ENCODE assay signal across 10 cellular contexts in genomic region chr12:110669193-110669502, GRCh38. TPM values are rescaled to one million over a fixed set of nuclear protein-coding genes. Genes with fewer than 3 reads are reported as not detected.
DNase-seq lines count a peak whose midpoint lies in the region; ATAC-seq and TF ChIP-seq lines count a peak whose summit lies in the region.
"Had no signal": no experiment of that assay in that cellular context is flagged by ENCODE, and none has a peak within 500 bp of the region (broad histone marks: within the 10 kb centered on the region; RNA-seq: fewer than 3 reads in every experiment).

No MANE protein-coding gene starts in this region.

- no peaks in the 10 kb centered on the region for H3K4me1 ChIP-seq in BE2C
- H3K4me1 ChIP-seq: SJSA1 had no signal

- no peak for TF ChIP-seq CTCF in SU-DHL-6 (IDR thresholded peaks at IDR 0.05; ENCODE audit: insufficient read depth, low read length, poor library complexity, severe bottlenecking)
- no peak for TF ChIP-seq CTCF in endothelial cell (IDR thresholded peaks at IDR 0.05; ENCODE audit: unreplicated experiment)
- TF ChIP-seq CTCF in BE2C (IDR thresholded peaks at IDR 0.05; ENCODE audit: low read depth, low read length) = no peak

- peaks cover 13% of the 10 kb centered on the region for H3K36me3 Mint-ChIP-seq in activated naive CD4-positive, alpha-beta T cell treated with anti-CD3 and anti-CD28 coated beads for 36 hours (ENCODE audit: low read depth)
- H3K36me3 Mint-ChIP-seq in stimulated activated effector memory CD8-positive, alpha-beta T cell treated with anti-CD3 and anti-CD28 coated beads, Interleukin-12 subunit alpha, Interleukin-12 subunit beta, amount 100 ng/mL, for 72 hours = no peaks in the 10 kb centered on the region
- peaks cover 15% of the 10 kb centered on the region for H3K36me3 Mint-ChIP-seq in endothelial cell (ENCODE audit: low read depth, unreplicated experiment)

- H3K9me2 ChIP-seq in SU-DHL-6 (replicated peaks; ENCODE audit: insufficient read depth, low read length) = no peaks in the 10 kb centered on the region

- no peaks in the 10 kb centered on the region for H3K36me3 ChIP-seq in SU-DHL-6 (ENCODE audit: low read length)
- no peaks in the 10 kb centered on the region for H3K36me3 ChIP-seq in BE2C
- H3K36me3 ChIP-seq: SJSA1 had no signal

- peaks cover 32% of the 10 kb centered on the region for H3K4me1 Mint-ChIP-seq in activated naive CD4-positive, alpha-beta T cell treated with anti-CD3 and anti-CD28 coated beads for 36 hours (ENCODE audit: low read depth)
- H3K4me1 Mint-ChIP-seq in stimulated activated effector memory CD8-positive, alpha-beta T cell treated with anti-CD3 and anti-CD28 coated beads, Interleukin-12 subunit alpha, Interleukin-12 subunit beta, amount 100 ng/mL, for 72 hours = peaks cover 23% of the 10 kb centered on the region
- no peaks in the 10 kb centered on the region for H3K4me1 Mint-ChIP-seq in endothelial cell (ENCODE audit: unreplicated experiment)

- H3K27me3 Mint-ChIP-seq in activated naive CD4-positive, alpha-beta T cell treated with anti-CD3 and anti-CD28 coated beads for 36 hours (ENCODE audit: low read depth) = no peaks in the 10 kb centered on the region
- H3K27me3 Mint-ChIP-seq in endothelial cell (ENCODE audit: unreplicated experiment) = peaks cover 1% of the 10 kb centered on the region

- peak overlapping the region; percentile 91 for H3K27ac Mint-ChIP-seq in activated naive CD4-positive, alpha-beta T cell treated with anti-CD3 and anti-CD28 coated beads for 36 hours
- peak overlapping the region; percentile 84 for H3K27ac Mint-ChIP-seq in stimulated activated effector memory CD8-positive, alpha-beta T cell treated with anti-CD3 and anti-CD28 coated beads, Interleukin-12 subunit alpha, Interleukin-12 subunit beta, amount 100 ng/mL, for 72 hours
- no peak overlapping the region for H3K27ac Mint-ChIP-seq in endothelial cell (ENCODE audit: unreplicated experiment)

- H2AFZ ChIP-seq in SU-DHL-6 (ENCODE audit: low read depth, low read length, severe bottlenecking) = no peak overlapping the region
- H2AFZ ChIP-seq: hepatocyte had no signal

- H3K9me3 Mint-ChIP-seq in activated naive CD4-positive, alpha-beta T cell treated with anti-CD3 and anti-CD28 coated beads for 36 hours = peaks cover 23% of the 10 kb centered on the region
- H3K9me3 Mint-ChIP-seq in stimulated activated effector memory CD8-positive, alpha-beta T cell treated with anti-CD3 and anti-CD28 coated beads, Interleukin-12 subunit alpha, Interleukin-12 subunit beta, amount 100 ng/mL, for 72 hours = no peaks in the 10 kb centered on the region
- no peaks in the 10 kb centered on the region for H3K9me3 Mint-ChIP-seq in endothelial cell (ENCODE audit: unreplicated experiment)

- peaks cover 66% of the 10 kb centered on the region for H3F3A ChIP-seq in SU-DHL-6 (ENCODE audit: insufficient read depth)

- peak overlapping the region; percentile 67 for H3K9ac ChIP-seq in SU-DHL-6 (ENCODE audit: low read length)

- peak overlapping the region; percentile 95 for H3K27ac ChIP-seq in SU-DHL-6 (ENCODE audit: low read depth, low read length)
- H3K27ac ChIP-seq: hepatocyte, SJSA1 had no signal

- intact Hi-C loops in activated naive CD4-positive, alpha-beta T cell treated with anti-CD3 and anti-CD28 coated beads for 36 hours (cut with micrococcal nuclease) = no loop called here

- H4K20me1 ChIP-seq in SU-DHL-6 (ENCODE audit: low read depth, low read length) = no peaks in the 10 kb centered on the region

- no peak overlapping the region for H3K4me3 Mint-ChIP-seq in activated naive CD4-positive, alpha-beta T cell treated with anti-CD3 and anti-CD28 coated beads for 36 hours
- peak overlapping the region; percentile 23 for H3K4me3 Mint-ChIP-seq in stimulated activated effector memory CD8-positive, alpha-beta T cell treated with anti-CD3 and anti-CD28 coated beads, Interleukin-12 subunit alpha, Interleukin-12 subunit beta, amount 100 ng/mL, for 72 hours
- H3K4me3 Mint-ChIP-seq in endothelial cell (ENCODE audit: unreplicated experiment) = no peak overlapping the region

- H3K4me2 ChIP-seq in SU-DHL-6 (ENCODE audit: low read depth, low read length, poor library complexity, severe bottlenecking) = peak overlapping the region; percentile 72
- H3K4me2 ChIP-seq: hepatocyte had no signal

- DNase-seq in activated naive CD4-positive, alpha-beta T cell treated with anti-CD3 and anti-CD28 coated beads for 36 hours = no peak
- DNase-seq in activated naive CD4-positive, alpha-beta T cell treated with anti-CD3 and anti-CD28 coated beads, Interleukin-2, amount 50 U/mL, for 16 hours = no peak
- DNase-seq in stimulated activated effector memory CD8-positive, alpha-beta T cell treated with anti-CD3 and anti-CD28 coated beads, Interleukin-12 subunit alpha, Interleukin-12 subunit beta, amount 100 ng/mL, for 72 hours (ENCODE audit: low spot score in 2 of 2) = no peak
- DNase-seq in NCI-H128 (lab: John Stamatoyannopoulos, UW; ENCODE audit: unreplicated experiment) (no peak), endothelial cell (ENCODE audit: low spot score) (no peak), BE2C (no peak)

- H3K4me3 ChIP-seq in SU-DHL-6 (ENCODE audit: insufficient read depth, low read length, poor library complexity, severe bottlenecking) (peak overlapping the region; percentile 28), BE2C (ENCODE audit: low read depth, low read length) (no peak overlapping the region)
- H3K4me3 ChIP-seq: hepatocyte, SJSA1 had no signal

- no peaks in the 10 kb centered on the region for H3K27me3 ChIP-seq in SU-DHL-6 (ENCODE audit: low read length)
- H3K27me3 ChIP-seq in BE2C = no peaks in the 10 kb centered on the region
- H3K27me3 ChIP-seq: hepatocyte, SJSA1 had no signal

- peaks cover 3% of the 10 kb centered on the region; the same call in 1 of the 2 replicates for H3K79me2 ChIP-seq in SU-DHL-6 (ENCODE audit: insufficient read depth, low read length)
- H3K79me2 ChIP-seq: hepatocyte had no signal

- ATAC-seq in HG02642 (IDR thresholded peaks at IDR 0.05; ENCODE audit: poor library complexity, unreplicated experiment) = peak; percentile 22
- peak; percentile 34 for ATAC-seq in stimulated activated effector memory CD8-positive, alpha-beta T cell treated with anti-CD3 and anti-CD28 coated beads, Interleukin-12 subunit alpha, Interleukin-12 subunit beta, amount 100 ng/mL, for 72 hours

- no peaks in the 10 kb centered on the region for H3K9me3 ChIP-seq in SU-DHL-6 (ENCODE audit: insufficient read depth, low read length)
- H3K9me3 ChIP-seq in BE2C = no peaks in the 10 kb centered on the region
- H3K9me3 ChIP-seq: SJSA1 had no signal

- CTCF ChIA-PET in activated naive CD4-positive, alpha-beta T cell treated with anti-CD3 and anti-CD28 coated beads for 36 hours (lab: Charles Lee) = interaction anchor here (1.3 kb wide), 1 partner anchor 50 kb away, joined by 3 read pairs; no protein-coding TSS in a partner anchor

RNA-seq across cellular contexts. Expression of gene HVCN1, which starts 19.8 kb away (rescaled TPM):
- total RNA-seq in activated naive CD4-positive, alpha-beta T cell treated with anti-CD3 and anti-CD28 coated beads for 36 hours = 1 to 10 TPM; 2.6 to 3.1 TPM
- 11.9 TPM for total RNA-seq in endothelial cell (ENCODE audit: unreplicated experiment)
- polyA plus RNA-seq in BE2C (2012; ENCODE audit: insufficient read depth, insufficient read length, low read depth) = 3.6 TPM
- total RNA-seq: SJSA1 had no signal

RNA-seq across cellular contexts. Expression of gene TCTN1, which starts 55.2 kb away (rescaled TPM):
- total RNA-seq in activated naive CD4-positive, alpha-beta T cell treated with anti-CD3 and anti-CD28 coated beads for 36 hours = 1 to 10 TPM; 5.2 to 5.8 TPM
- 24.4 TPM for total RNA-seq in endothelial cell (ENCODE audit: unreplicated experiment)
- 17.6 TPM for polyA plus RNA-seq in BE2C (2012; ENCODE audit: insufficient read depth, insufficient read length, low read depth)
